ENCODE assay signal across 9 cellular contexts in genomic region chr10:61779950-61780659, GRCh38.
DNase-seq lines count a peak whose midpoint lies in the region; ATAC-seq and TF ChIP-seq lines count a peak whose summit lies in the region.
"Had no signal": no experiment of that assay in that cellular context is flagged by ENCODE, and none has a peak within 500 bp of the region (broad histone marks: within the 10 kb centered on the region; RNA-seq: fewer than 3 reads in every experiment).

No MANE protein-coding gene starts in this region.

- H3K9me3 ChIP-seq in DND-41 (ENCODE audit: insufficient read depth, low read length, severe bottlenecking): no peaks in the 10 kb centered on the region
- no peaks in the 10 kb centered on the region for H3K9me3 ChIP-seq in PC-3 (ENCODE audit: low read length)
- H3K9me3 ChIP-seq in muscle layer of duodenum (ENCODE audit: control insufficient read depth in 1 of 2, low read length in 2 of 2): no peaks in the 10 kb centered on the region
- H3K9me3 ChIP-seq in SJCRH30 (replicated peaks): no peaks in the 10 kb centered on the region

- POLR2A ChIA-PET in PC-3 (lab: Charles Lee; ENCODE audit: unreplicated experiment): interaction anchor here (0.6 to 0.7 kb wide), 2 partner anchors 8 to 972 kb away, joined by 3 read pairs; no protein-coding TSS in a partner anchor

- no peaks in the 10 kb centered on the region for H3K36me3 Mint-ChIP-seq in effector memory CD8-positive, alpha-beta T cell (ENCODE audit: insufficient read depth)
- H3K36me3 Mint-ChIP-seq: activated naive CD8-positive, alpha-beta T cell had no signal

- H3K36me3 ChIP-seq in DND-41 (ENCODE audit: insufficient read depth, low read length): no peaks in the 10 kb centered on the region
- H3K36me3 ChIP-seq in PC-3 (ENCODE audit: low read depth, low read length): no peaks in the 10 kb centered on the region
- no peaks in the 10 kb centered on the region for H3K36me3 ChIP-seq in muscle layer of duodenum (ENCODE audit: control insufficient read depth in 1 of 2, insufficient read depth in 2 of 2, low read length in 2 of 2)
- H3K36me3 ChIP-seq in SJCRH30: no peaks in the 10 kb centered on the region

- H3K79me2 ChIP-seq in DND-41 (ENCODE audit: insufficient read depth, low read length) (no peaks in the 10 kb centered on the region), PC-3 (ENCODE audit: low read length) (no peaks in the 10 kb centered on the region)

- no peaks in the 10 kb centered on the region for H3F3A ChIP-seq in PC-3 (ENCODE audit: low read length, unreplicated experiment)

- H3K4me1 ChIP-seq in DND-41 (ENCODE audit: insufficient read depth, low read length) (no peaks in the 10 kb centered on the region), PC-3 (ENCODE audit: insufficient read depth, low read length) (peaks cover 24% of the 10 kb centered on the region), muscle layer of duodenum (ENCODE audit: control insufficient read depth in 1 of 2, insufficient read depth in 2 of 2, low read length in 2 of 2) (peaks cover 0 to 6% of the 10 kb centered on the region in 2 donors), SJCRH30 (no peaks in the 10 kb centered on the region)

- H3K4me1 Mint-ChIP-seq in effector memory CD8-positive, alpha-beta T cell (ENCODE audit: low read depth in 2 of 2): no peaks in the 10 kb centered on the region

- DNase-seq in DND-41 (peak; percentile 5), PC-3 (peak; percentile 83), nucleus accumbens (lab: John Stamatoyannopoulos, UW) (no peak), NCI-H510A treated with DMSO at 0.1 percent for 48 hours (lab: John Stamatoyannopoulos, UW) (no peak), SJCRH30 (no peak)
- DNase-seq in effector memory CD8-positive, alpha-beta T cell: no peak

- no peaks in the 10 kb centered on the region for H3K27me3 ChIP-seq in DND-41 (ENCODE audit: insufficient read depth, low read length, poor library complexity)
- H3K27me3 ChIP-seq in PC-3 (ENCODE audit: low read length): no peaks in the 10 kb centered on the region
- H3K27me3 ChIP-seq in muscle layer of duodenum (ENCODE audit: low read depth, low read length): no peaks in the 10 kb centered on the region
- no peaks in the 10 kb centered on the region for H3K27me3 ChIP-seq in SJCRH30

- TF ChIP-seq CTCF in DND-41 (IDR thresholded peaks at IDR 0.05; ENCODE audit: borderline replicate concordance, extremely low read depth, low read length, poor library complexity, severe bottlenecking) (no peak), PC-3 (conservative IDR thresholded peaks at IDR 0.05; ENCODE audit: low read depth, low read length) (no peak)

- H4K20me1 ChIP-seq in DND-41 (ENCODE audit: insufficient read depth, low read length) (no peaks in the 10 kb centered on the region), PC-3 (ENCODE audit: low read length) (no peaks in the 10 kb centered on the region)

- peak overlapping the region in 1 of 2 donors; percentile 60 for H3K27ac Mint-ChIP-seq in effector memory CD8-positive, alpha-beta T cell
- H3K27ac Mint-ChIP-seq: activated naive CD8-positive, alpha-beta T cell had no signal

- H3K9me2 ChIP-seq in PC-3 (replicated peaks; ENCODE audit: low read length): 0 out of 2 replicates have a peak, but pooled peaks cover 7% of the 10 kb centered on the region

- ATAC-seq in DND-41 (ENCODE audit: insufficient read depth, low read depth) (peak; percentile 29; the same call in 1 of the 3 replicates), PC-3 (peak; percentile 85), GM18870 (IDR thresholded peaks at IDR 0.05; ENCODE audit: unreplicated experiment) (no peak)
- peak; percentile 66 for ATAC-seq in effector memory CD8-positive, alpha-beta T cell (replicated peaks)

- intact Hi-C loops in PC-3 (cut with micrococcal nuclease): loop anchor here (1.0 kb wide), 2 partner anchors 13 to 19 kb away; no protein-coding TSS in a partner anchor

- H3K27ac ChIP-seq in DND-41 (ENCODE audit: low read length): no peak overlapping the region
- no peak overlapping the region for H3K27ac ChIP-seq in PC-3 (ENCODE audit: low read length)
- peak overlapping the region; percentile 75 for H3K27ac ChIP-seq in muscle layer of duodenum (ENCODE audit: low read length)
- no peak overlapping the region for H3K27ac ChIP-seq in SJCRH30

- no peaks in the 10 kb centered on the region for H3K9me3 Mint-ChIP-seq in effector memory CD8-positive, alpha-beta T cell

- H3K4me3 ChIP-seq in DND-41 (ENCODE audit: low read depth in 1 of 2, low read length in 2 of 2) (no peak overlapping the region), PC-3 (ENCODE audit: low read length) (no peak overlapping the region), muscle layer of duodenum (ENCODE audit: low read depth in 1 of 2, low read length in 2 of 2) (no peak overlapping the region), SJCRH30 (no peak overlapping the region)

- no TSS peak for BruUV-seq in PC-3 (replicated peaks; lab: Mats Ljungman, UMichigan)

- no peak overlapping the region for H2AFZ ChIP-seq in DND-41 (ENCODE audit: low read depth, low read length)
- no peak overlapping the region for H2AFZ ChIP-seq in PC-3 (ENCODE audit: low read length)

- peaks cover 19 to 21% of the 10 kb centered on the region in 2 donors for H3K27me3 Mint-ChIP-seq in effector memory CD8-positive, alpha-beta T cell

- H3K4me3 Mint-ChIP-seq in effector memory CD8-positive, alpha-beta T cell: peak overlapping the region in 1 of 2 donors; percentile 17
- H3K4me3 Mint-ChIP-seq: activated naive CD8-positive, alpha-beta T cell had no signal

- CTCF ChIA-PET in PC-3 (lab: Charles Lee): no interaction called here

- H3K9ac ChIP-seq in DND-41 (ENCODE audit: low read depth, low read length) (no peak overlapping the region), PC-3 (ENCODE audit: low read length) (no peak overlapping the region)

- H3K4me2 ChIP-seq in DND-41 (ENCODE audit: insufficient read depth, low read length): no peak overlapping the region
- H3K4me2 ChIP-seq in PC-3 (ENCODE audit: low read length): no peak overlapping the region

Comparison
In these comparisons a context has a peak if more than half of its experiments do, and no peak if none do; other contexts are left out.
1. DNase-seq: peak in DND-41 (single experiment) and PC-3 (single experiment); none in effector memory CD8-positive, alpha-beta T cell (0 of 3), nucleus accumbens (0 of 56), NCI-H510A treated with DMSO at 0.1 percent for 48 hours (single experiment) and SJCRH30 (0 of 2).